Comparison of ENCODE assay signal across 8 cellular contexts in the genomic region with DNA sequence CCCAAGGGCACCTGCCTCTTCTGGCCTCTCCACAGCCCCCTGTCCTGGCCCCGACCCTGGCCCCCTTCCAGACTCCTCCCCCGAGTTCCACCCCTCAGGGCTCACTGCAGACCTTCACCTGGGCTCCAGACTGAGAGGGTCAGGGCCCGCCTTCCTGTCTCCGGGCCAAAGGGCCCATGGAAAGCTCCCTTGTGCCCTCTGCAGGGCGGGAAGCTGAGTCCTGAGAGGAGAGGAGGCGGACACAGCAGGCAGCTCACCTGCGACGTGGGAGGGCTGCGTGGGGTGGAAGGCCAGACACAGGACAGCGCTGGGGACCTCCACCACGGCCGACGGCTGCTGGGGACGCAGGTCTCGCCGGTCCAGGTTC. TPM values are rescaled to one million over a fixed set of nuclear protein-coding genes. Genes with fewer than 3 reads are reported as not detected.
A peak's percentile ranks its signal among the peaks of the same experiment; 100 is the strongest.
DNase-seq lines count a peak whose midpoint lies in the region; ATAC-seq, FAIRE-seq and TF ChIP-seq lines count a peak whose summit lies in the region.

No MANE protein-coding gene starts in this region.

- H3K27ac ChIP-seq in HUES6 (ENCODE audit: low read depth, low read length) (peak overlapping the region; percentile 91), adrenal gland (peak overlapping the region in 4 of 5 donors; percentile 81 to 98 (median 86)), kidney (ENCODE audit: low read depth in 2 of 2, low read length in 2 of 2) (peak overlapping the region; percentile 93), thyroid gland (peak overlapping the region; percentile 96 to 99 (median 98))

- POLR2A ChIA-PET in activated CD8-positive, alpha-beta T cell treated with anti-CD3 and anti-CD28 coated beads, Interleukin-2, amount 10 ng/mL, durations not matched to agents 7 days and 5 days (lab: Charles Lee), result no interaction called here

- H3K4me3 Mint-ChIP-seq in activated CD8-positive, alpha-beta T cell treated with anti-CD3 and anti-CD28 coated beads, Interleukin-2, amount 10 ng/mL, durations not matched to agents 7 days and 5 days, result no peak overlapping the region

- H3K4me3 ChIP-seq in HUES6 (ENCODE audit: low read depth, low read length) (peak overlapping the region; percentile 37; the same call in 1 of the 2 replicates), adrenal gland (peak overlapping the region in 1 of 4 donors; percentile 31), kidney (ENCODE audit: low read length in 2 of 2) (no peak overlapping the region), thyroid gland (replicated peaks in 1 of 3) (no peak overlapping the region)

- DNase-seq in adrenal gland, result peak; percentile 70 to 86 (median 81)
- peak; percentile 89 for DNase-seq in kidney
- peak; percentile 93 to 94 for DNase-seq in thyroid gland
- DNase-seq in germinal center (ENCODE audit: low spot score), result no peak
- DNase-seq in activated CD8-positive, alpha-beta T cell treated with anti-CD3 and anti-CD28 coated beads, Interleukin-2, amount 10 ng/mL, durations not matched to agents 7 days and 5 days, result no peak
- DNase-seq in cerebellum (ENCODE audit: low spot score), result no peak
- no peak for DNase-seq in retina

- no peak overlapping the region for H3K27ac Mint-ChIP-seq in activated CD8-positive, alpha-beta T cell treated with anti-CD3 and anti-CD28 coated beads, Interleukin-2, amount 10 ng/mL, durations not matched to agents 7 days and 5 days

- 39 to 46% (median 41%) methylated on average over 3 to 16 of the region's 16 CpGs; no CpG with 5 or more reads in 1 of the 4 donors for WGBS in adrenal gland, 4 donors
- 45 to 54% methylated on average over 11 to 12 of the region's 16 CpGs for WGBS in thyroid gland, 2 donors

- TF ChIP-seq CTCF in adrenal gland (IDR thresholded peaks at IDR 0.05) (peak in 5 of 6 experiments; percentile 3 to 43 (median 35)), kidney (IDR thresholded peaks at IDR 0.05; ENCODE audit: borderline replicate concordance, extremely low read depth, insufficient read depth) (peak; percentile 31), thyroid gland (IDR thresholded peaks at IDR 0.05) (peak in 5 of 6 experiments; percentile 30 to 52 (median 39))

- no peaks in the 10 kb centered on the region for H3K27me3 Mint-ChIP-seq in activated CD8-positive, alpha-beta T cell treated with anti-CD3 and anti-CD28 coated beads, Interleukin-2, amount 10 ng/mL, durations not matched to agents 7 days and 5 days (ENCODE audit: low read depth)

- H3K27me3 ChIP-seq in HUES6 (ENCODE audit: control insufficient read depth, insufficient read depth, low read length) (no peaks in the 10 kb centered on the region), adrenal gland (no peaks in the 10 kb centered on the region), thyroid gland (no peaks in the 10 kb centered on the region)

- H3K9ac ChIP-seq in HUES6 (ENCODE audit: low read length), result peak overlapping the region; percentile 82
- no peak overlapping the region for H3K9ac ChIP-seq in kidney (ENCODE audit: low read length in 2 of 2)

- H3K4me1 ChIP-seq in HUES6 (ENCODE audit: control insufficient read depth, insufficient read depth, low read length), result peaks cover 21% of the 10 kb centered on the region
- H3K4me1 ChIP-seq in adrenal gland (replicated peaks in 1 of 2), result peaks cover 15 to 28% of the 10 kb centered on the region in 2 donors
- H3K4me1 ChIP-seq in kidney (ENCODE audit: control insufficient read depth in 1 of 2, insufficient read depth in 1 of 2, low read depth in 1 of 2, low read length in 2 of 2), result peaks cover 9 to 23% of the 10 kb centered on the region in 2 donors
- H3K4me1 ChIP-seq in thyroid gland, result peaks cover 27 to 33% of the 10 kb centered on the region in 2 donors

- H3K36me3 Mint-ChIP-seq in activated CD8-positive, alpha-beta T cell treated with anti-CD3 and anti-CD28 coated beads, Interleukin-2, amount 10 ng/mL, durations not matched to agents 7 days and 5 days (ENCODE audit: low read depth), result peaks cover 37% of the 10 kb centered on the region

- intact Hi-C loops in adrenal gland (cut with DNase I) (no loop called here), kidney (cut with DNase I) (no loop called here), thyroid gland (cut with DNase I) (loop anchor here (10.0 kb wide), 2 partner anchors 49 to 89 kb away; partner anchors contain the start of genes SET and ZDHHC12)

- no peak for FAIRE-seq in kidney (lab: Jason Lieb, UNC)

- TF ChIP-seq POLR2A in adrenal gland (IDR thresholded peaks at IDR 0.05) (no peak), thyroid gland (IDR thresholded peaks at IDR 0.05) (no peak)

- no peaks in the 10 kb centered on the region for H3K9me3 ChIP-seq in HUES6 (ENCODE audit: control insufficient read depth, insufficient read depth, low read depth, low read length)
- no peaks in the 10 kb centered on the region for H3K9me3 ChIP-seq in adrenal gland (replicated peaks in 1 of 3)
- no peaks in the 10 kb centered on the region for H3K9me3 ChIP-seq in kidney (ENCODE audit: control insufficient read depth in 1 of 2, low read length in 2 of 2)
- no peaks in the 10 kb centered on the region for H3K9me3 ChIP-seq in thyroid gland

- CTCF ChIA-PET in activated CD8-positive, alpha-beta T cell treated with anti-CD3 and anti-CD28 coated beads, Interleukin-2, amount 10 ng/mL, durations not matched to agents 7 days and 5 days (lab: Charles Lee), result no interaction called here

- no peaks in the 10 kb centered on the region for H3K9me3 Mint-ChIP-seq in activated CD8-positive, alpha-beta T cell treated with anti-CD3 and anti-CD28 coated beads, Interleukin-2, amount 10 ng/mL, durations not matched to agents 7 days and 5 days (ENCODE audit: insufficient read depth)

- H3K4me1 Mint-ChIP-seq in activated CD8-positive, alpha-beta T cell treated with anti-CD3 and anti-CD28 coated beads, Interleukin-2, amount 10 ng/mL, durations not matched to agents 7 days and 5 days (ENCODE audit: low read depth), result peaks cover 2% of the 10 kb centered on the region

- ATAC-seq in activated CD8-positive, alpha-beta T cell treated with anti-CD3 and anti-CD28 coated beads, Interleukin-2, amount 10 ng/mL, durations not matched to agents 7 days and 5 days, result no peak

- H3K36me3 ChIP-seq in HUES6 (ENCODE audit: control insufficient read depth, insufficient read depth, low read length), result peaks cover 66% of the 10 kb centered on the region
- H3K36me3 ChIP-seq in adrenal gland (replicated peaks in 1 of 2), result peaks cover 0 to 47% of the 10 kb centered on the region in 2 donors
- H3K36me3 ChIP-seq in kidney (ENCODE audit: control insufficient read depth in 1 of 2, insufficient read depth in 2 of 2, low read length in 2 of 2), result peaks cover 26 to 34% of the 10 kb centered on the region in 2 donors
- H3K36me3 ChIP-seq in thyroid gland, result peaks cover 31 to 57% of the 10 kb centered on the region in 2 donors

RNA-seq across cellular contexts. Expression of gene DYNC2I2, which starts 20.6 kb away (rescaled TPM):
- total RNA-seq in adrenal gland (100 to 1,000 TPM in 2 of 8 donors, 10 to 100 TPM in 6; 23.1 to 192 (median 83.2) TPM), kidney (76.6 TPM), thyroid gland (100 to 1,000 TPM in 2 of 4 donors, 10 to 100 TPM in 2; 86.1 to 179 (median 132) TPM), cerebellum (33.4 TPM)
- polyA plus RNA-seq in adrenal gland (100 to 1,000 TPM in 1 of 3 donors, 10 to 100 TPM in 1, 1 to 10 TPM in 1; 7.5 to 119 (median 91.6) TPM), kidney (ENCODE audit: insufficient read depth, low read depth, low replicate concordance) (98.6 TPM)
- total RNA-seq in activated CD8-positive, alpha-beta T cell treated with anti-CD3 and anti-CD28 coated beads, Interleukin-2, amount 10 ng/mL, durations not matched to agents 7 days and 5 days, result 10 to 100 TPM; 68.9 to 76.3 TPM

RNA-seq across cellular contexts. Expression of gene SET, which starts 53.0 kb away (rescaled TPM):
- total RNA-seq in adrenal gland (100 to 1,000 TPM; 122 to 285 (median 184) TPM), kidney (247 TPM), thyroid gland (100 to 1,000 TPM; 173 to 217 (median 202) TPM), cerebellum (254 TPM)
- polyA plus RNA-seq in adrenal gland (100 to 1,000 TPM in 2 of 3 donors, 10 to 100 TPM in 1; 62.1 to 352 (median 105) TPM), kidney (ENCODE audit: insufficient read depth, low read depth, low replicate concordance) (127 TPM)
- 100 to 1,000 TPM; 574 to 607 TPM for total RNA-seq in activated CD8-positive, alpha-beta T cell treated with anti-CD3 and anti-CD28 coated beads, Interleukin-2, amount 10 ng/mL, durations not matched to agents 7 days and 5 days

Comparison
In these comparisons a context has a peak if more than half of its experiments do, and no peak if none do; other contexts are left out.
1. DNase-seq: peak in adrenal gland (7 of 7), kidney (single experiment) and thyroid gland (2 of 2); none in germinal center (single experiment), activated CD8-positive, alpha-beta T cell treated with anti-CD3 and anti-CD28 coated beads, Interleukin-2, amount 10 ng/mL, durations not matched to agents 7 days and 5 days (single experiment), cerebellum (single experiment) and retina (single experiment).
2. Peak in every context shown above with its lines, with median percentiles within 50 percentile points of each other: H3K27ac ChIP-seq and CTCF ChIP-seq.